17 cellular contexts compared by ENCODE assay signal in genomic region chr1:64963466-64963865, GRCh38. TPM values are rescaled to one million over a fixed set of nuclear protein-coding genes. Genes with fewer than 3 reads are reported as not detected.
DNase-seq lines count a peak whose midpoint lies in the region; ATAC-seq and TF ChIP-seq lines count a peak whose summit lies in the region.
"Had no signal": no experiment of that assay in that cellular context is flagged by ENCODE, and none has a peak within 500 bp of the region (broad histone marks: within the 10 kb centered on the region; RNA-seq: fewer than 3 reads in every experiment).

No MANE protein-coding gene starts in this region.

- 84 to 90% methylated on average over 5 of the region's 5 CpGs for whole genome bisulfite sequencing in testis, 2 donors

- H3K9me3 ChIP-seq in testis: no peaks in the 10 kb centered on the region
- H3K9me3 ChIP-seq: adrenal gland, gastrocnemius medialis had no signal

- H3K27me3 ChIP-seq in testis: no peaks in the 10 kb centered on the region
- H3K27me3 ChIP-seq: adrenal gland, gastrocnemius medialis had no signal

- H3K4me1 ChIP-seq in testis: peaks cover 8% of the 10 kb centered on the region

- no peak for TF ChIP-seq CTCF in testis (IDR thresholded peaks at IDR 0.05)

- H3K4me1 Mint-ChIP-seq in activated T-cell treated with anti-CD3 and anti-CD28 coated beads, Interleukin-2, amount 50 U/mL, for 24 hours (ENCODE audit: low read depth): peaks cover 81% of the 10 kb centered on the region
- H3K4me1 Mint-ChIP-seq in activated naive CD8-positive, alpha-beta T cell treated with anti-CD3 and anti-CD28 coated beads, Interleukin-2, amount 50 U/mL, for 24 hours: peaks cover 16% of the 10 kb centered on the region
- peaks cover 65% of the 10 kb centered on the region for H3K4me1 Mint-ChIP-seq in stimulated activated effector memory CD8-positive, alpha-beta T cell treated with anti-CD3 and anti-CD28 coated beads, Interleukin-12 subunit alpha, Interleukin-12 subunit beta, amount 100 ng/mL, for 72 hours

- H3K27ac ChIP-seq in testis: no peak overlapping the region
- H3K27ac ChIP-seq: adrenal gland, gastrocnemius medialis, HL-60, PC-9 had no signal

- TF ChIP-seq POLR2A in testis (IDR thresholded peaks at IDR 0.05): no peak

- ATAC-seq in activated naive CD8-positive, alpha-beta T cell treated with anti-CD3 and anti-CD28 coated beads, Interleukin-2, amount 50 U/mL, for 24 hours: no peak
- ATAC-seq in stimulated activated effector memory CD8-positive, alpha-beta T cell treated with anti-CD3 and anti-CD28 coated beads, Interleukin-12 subunit alpha, Interleukin-12 subunit beta, amount 100 ng/mL, for 72 hours: no peak
- ATAC-seq: gastrocnemius medialis had no signal

- peak overlapping the region; percentile 91 for H3K4me3 Mint-ChIP-seq in activated T-cell treated with anti-CD3 and anti-CD28 coated beads, Interleukin-2, amount 50 U/mL, for 24 hours
- H3K4me3 Mint-ChIP-seq in activated naive CD8-positive, alpha-beta T cell treated with anti-CD3 and anti-CD28 coated beads, Interleukin-2, amount 50 U/mL, for 24 hours: peak overlapping the region; percentile 88
- H3K4me3 Mint-ChIP-seq in stimulated activated effector memory CD8-positive, alpha-beta T cell treated with anti-CD3 and anti-CD28 coated beads, Interleukin-12 subunit alpha, Interleukin-12 subunit beta, amount 100 ng/mL, for 72 hours: peak overlapping the region; percentile 86

- no peaks in the 10 kb centered on the region for H3K9me3 Mint-ChIP-seq in activated T-cell treated with anti-CD3 and anti-CD28 coated beads, Interleukin-2, amount 50 U/mL, for 24 hours
- no peaks in the 10 kb centered on the region for H3K9me3 Mint-ChIP-seq in activated naive CD8-positive, alpha-beta T cell treated with anti-CD3 and anti-CD28 coated beads, Interleukin-2, amount 50 U/mL, for 24 hours
- no peaks in the 10 kb centered on the region for H3K9me3 Mint-ChIP-seq in stimulated activated effector memory CD8-positive, alpha-beta T cell treated with anti-CD3 and anti-CD28 coated beads, Interleukin-12 subunit alpha, Interleukin-12 subunit beta, amount 100 ng/mL, for 72 hours

- DNase-seq in activated T-cell treated with anti-CD3 and anti-CD28 coated beads, Interleukin-2, amount 50 U/mL, for 24 hours: no peak
- no peak for DNase-seq in activated T-cell treated with anti-CD3 and anti-CD28 coated beads, Interleukin-2, amount 50 U/mL, for 1 hour
- peak; percentile 51 for DNase-seq in NAMALWA (ENCODE audit: low spot score)
- DNase-seq in activated naive CD8-positive, alpha-beta T cell treated with anti-CD3 and anti-CD28 coated beads, Interleukin-2, amount 50 U/mL, for 24 hours: no peak
- no peak for DNase-seq in stimulated activated effector memory CD8-positive, alpha-beta T cell treated with anti-CD3 and anti-CD28 coated beads, Interleukin-12 subunit alpha, Interleukin-12 subunit beta, amount 100 ng/mL, for 72 hours (ENCODE audit: low spot score in 2 of 2)
- no peak for DNase-seq in DMS 273 treated with DMSO at 0.1 percent for 48 hours (lab: John Stamatoyannopoulos, UW)
- DNase-seq in NCI-H524 treated with DMSO at 0.1 percent for 48 hours (lab: John Stamatoyannopoulos, UW): no peak
- DNase-seq in testis: no peak
- DNase-seq: activated CD4-positive, alpha-beta T cell treated with anti-CD3 and anti-CD28 coated beads for 4 hours; adrenal gland; gastrocnemius medialis; mammary epithelial cell; NCI-H1694 treated with DMSO at 0.1 percent for 48 hours; NCI-H510A; PC-9; stimulated activated naive CD4-positive, alpha-beta T cell treated with Interleukin-2 at 50 U/mL for 16 hours had no signal

- no peaks in the 10 kb centered on the region for H3K27me3 Mint-ChIP-seq in activated T-cell treated with anti-CD3 and anti-CD28 coated beads, Interleukin-2, amount 50 U/mL, for 24 hours
- H3K27me3 Mint-ChIP-seq in activated naive CD8-positive, alpha-beta T cell treated with anti-CD3 and anti-CD28 coated beads, Interleukin-2, amount 50 U/mL, for 24 hours: peaks cover 4% of the 10 kb centered on the region

- H3K27ac Mint-ChIP-seq in activated T-cell treated with anti-CD3 and anti-CD28 coated beads, Interleukin-2, amount 50 U/mL, for 24 hours: peak overlapping the region; percentile 90
- H3K27ac Mint-ChIP-seq in activated naive CD8-positive, alpha-beta T cell treated with anti-CD3 and anti-CD28 coated beads, Interleukin-2, amount 50 U/mL, for 24 hours: peak overlapping the region; percentile 90
- peak overlapping the region; percentile 83 for H3K27ac Mint-ChIP-seq in stimulated activated effector memory CD8-positive, alpha-beta T cell treated with anti-CD3 and anti-CD28 coated beads, Interleukin-12 subunit alpha, Interleukin-12 subunit beta, amount 100 ng/mL, for 72 hours

- H3K36me3 Mint-ChIP-seq in activated T-cell treated with anti-CD3 and anti-CD28 coated beads, Interleukin-2, amount 50 U/mL, for 24 hours (ENCODE audit: low read depth): peaks cover 8% of the 10 kb centered on the region
- no peaks in the 10 kb centered on the region for H3K36me3 Mint-ChIP-seq in activated naive CD8-positive, alpha-beta T cell treated with anti-CD3 and anti-CD28 coated beads, Interleukin-2, amount 50 U/mL, for 24 hours (ENCODE audit: low read depth)
- peaks cover 35% of the 10 kb centered on the region for H3K36me3 Mint-ChIP-seq in stimulated activated effector memory CD8-positive, alpha-beta T cell treated with anti-CD3 and anti-CD28 coated beads, Interleukin-12 subunit alpha, Interleukin-12 subunit beta, amount 100 ng/mL, for 72 hours

- intact Hi-C loops in testis (cut with DNase I; ENCODE audit: low total_unique reads): no loop called here

- no peak overlapping the region for H3K4me3 ChIP-seq in testis
- H3K4me3 ChIP-seq: adrenal gland, gastrocnemius medialis, PC-9 had no signal

- no peaks in the 10 kb centered on the region for H3K36me3 ChIP-seq in testis (ENCODE audit: low read depth, missing control alignments)
- H3K36me3 ChIP-seq: adrenal gland, gastrocnemius medialis had no signal

RNA-seq across cellular contexts. Expression of gene JAK1, which starts 2.9 kb away (rescaled TPM):
- total RNA-seq in testis: 100 to 1,000 TPM; 117 to 142 TPM
- polyA plus RNA-seq in testis (ENCODE audit: insufficient read depth, low read depth, low replicate concordance): 100 TPM
